In genomic region chr13:98988277-98988676, GRCh38 we compare ENCODE assay signal across 28 cellular contexts.
"Had no signal": no experiment of that assay in that cellular context is flagged by ENCODE, and none has a peak within 500 bp of the region (broad histone marks: within the 10 kb centered on the region; RNA-seq: fewer than 3 reads in every experiment).

No MANE protein-coding gene starts in this region.

- H3K36me3 Mint-ChIP-seq: immature natural killer cell, neural progenitor cell had no signal

- H3K27ac ChIP-seq: colonic mucosa, epithelial cell of prostate, heart left ventricle, neural progenitor cell, prostate gland, right atrium auricular region, suprapubic skin, uterus had no signal

- H3K9ac ChIP-seq: neural progenitor cell had no signal

- H3K9me3 ChIP-seq: colonic mucosa, gastroesophageal sphincter, heart left ventricle, prostate gland, right atrium auricular region, suprapubic skin, upper lobe of left lung, uterus had no signal

- H3K27ac Mint-ChIP-seq: dendritic cell treated with granulocyte-macrophage colony-stimulating factor and Interleukin-4, amounts not matched to agents 40 ng/mL and 50 ng/mL, for 4 days; endodermal cell; immature natural killer cell; nephron; neural progenitor cell had no signal

- DNase-seq: colonic mucosa; effector CD8-positive, alpha-beta T cell; endodermal cell; foreskin fibroblast; heart left ventricle; hippocampal formation; immature natural killer cell; islet precursor cell; mesenchymal stem cell; stimulated activated CD4-positive, alpha-beta T cell treated with anti-CD3 and anti-CD28 coated beads, Interleukin-12 subunit alpha, Interleukin-12 subunit beta, amount 100 ng/mL, for 4 hours; stimulated activated CD4-positive, alpha-beta T cell treated with anti-CD3 and anti-CD28 coated beads, Interleukin-1b, Interleukin-23, amount 100 ng/mL, for 48 hours; stimulated activated CD4-positive, alpha-beta T cell treated with anti-CD3 and anti-CD28 coated beads, Interleukin-4, amount 100 ng/mL, for 1 hour; stimulated activated CD8-positive, alpha-beta memory T cell treated with anti-CD3 and anti-CD28 coated beads, Interleukin-4, amount 100 ng/mL, for 48 hours; stimulated activated naive CD4-positive, alpha-beta T cell; stimulated activated naive CD8-positive, alpha-beta T cell treated with anti-CD3 and anti-CD28 coated beads, Interleukin-15, amount 100 ng/mL, for 72 hours; uterus had no signal

- ATAC-seq: gastroesophageal sphincter; stimulated activated naive CD8-positive, alpha-beta T cell treated with anti-CD3 and anti-CD28 coated beads, Interleukin-15, amount 100 ng/mL, for 72 hours had no signal

- H3K27me3 Mint-ChIP-seq: central memory CD8-positive, alpha-beta T cell; stimulated activated naive CD8-positive, alpha-beta T cell treated with anti-CD3 and anti-CD28 coated beads, Interleukin-15, amount 100 ng/mL, for 72 hours had no signal

- H3K4me3 Mint-ChIP-seq: central memory CD8-positive, alpha-beta T cell; dendritic cell treated with granulocyte-macrophage colony-stimulating factor and Interleukin-4, amounts not matched to agents 40 ng/mL and 50 ng/mL, for 4 days; endodermal cell; immature natural killer cell; nephron; neural progenitor cell had no signal

- H3K36me3 ChIP-seq: colonic mucosa, gastroesophageal sphincter, heart left ventricle, neural progenitor cell, prostate gland, right atrium auricular region, suprapubic skin, upper lobe of left lung, uterus had no signal

- H3K4me2 ChIP-seq: neural progenitor cell, smooth muscle cell had no signal

- H2AFZ ChIP-seq: neural progenitor cell had no signal

- H3K4me1 ChIP-seq: colonic mucosa, prostate gland, uterus had no signal

- H3K9me3 Mint-ChIP-seq: central memory CD8-positive, alpha-beta T cell; dendritic cell treated with granulocyte-macrophage colony-stimulating factor and Interleukin-4, amounts not matched to agents 40 ng/mL and 50 ng/mL, for 4 days; endodermal cell; immature natural killer cell; nephron; neural progenitor cell; stimulated activated naive CD8-positive, alpha-beta T cell treated with anti-CD3 and anti-CD28 coated beads, Interleukin-15, amount 100 ng/mL, for 72 hours had no signal

- H3K27me3 ChIP-seq: colonic mucosa, gastroesophageal sphincter, heart left ventricle, neural progenitor cell, right atrium auricular region, suprapubic skin, upper lobe of left lung, uterus had no signal

- H3K4me3 ChIP-seq: colonic mucosa, gastroesophageal sphincter, heart left ventricle, lung, neural progenitor cell, prostate gland, right atrium auricular region, smooth muscle cell, suprapubic skin, upper lobe of left lung, uterus had no signal
